In genomic region chr10:123559066-123559822, GRCh38 we compare ENCODE assay signal across 9 cellular contexts.
DNase-seq lines count a peak whose midpoint lies in the region; ATAC-seq and TF ChIP-seq lines count a peak whose summit lies in the region.
"Had no signal": no experiment of that assay in that cellular context is flagged by ENCODE, and none has a peak within 500 bp of the region (broad histone marks: within the 10 kb centered on the region; RNA-seq: fewer than 3 reads in every experiment).

No MANE protein-coding gene starts in this region.

- no peak overlapping the region for H3K4me3 ChIP-seq in H7 (ENCODE audit: insufficient read depth, low read depth, low read length)
- no peak overlapping the region for H3K4me3 ChIP-seq in left lung
- H3K4me3 ChIP-seq: SK-N-MC had no signal

- H3K27ac ChIP-seq in left lung: no peak overlapping the region
- H3K27ac ChIP-seq: SK-N-MC had no signal

- peak; percentile 98 to 99 for TF ChIP-seq CTCF in left lung (IDR thresholded peaks at IDR 0.05)

- no peaks in the 10 kb centered on the region for H3K9me3 ChIP-seq in left lung

- peak; percentile 34 for DNase-seq in CMK (ENCODE audit: low read depth)
- DNase-seq in H7: peak; percentile 94
- peak; percentile 17 for DNase-seq in NCI-H2171 (lab: John Stamatoyannopoulos, UW)
- peak; percentile 59 for DNase-seq in activated CD4-positive, alpha-beta T cell treated with anti-CD3 and anti-CD28 coated beads for 24 hours (ENCODE audit: low read depth in 2 of 2)
- DNase-seq in cerebellum (ENCODE audit: low spot score): peak; percentile 67
- DNase-seq in left lung: peak; percentile 60 to 88
- peak; percentile 71 for DNase-seq in stimulated activated CD4-positive, alpha-beta T cell treated with anti-CD3 and anti-CD28 coated beads, Interleukin-4, amount 100 ng/mL, for 24 hours

- no peaks in the 10 kb centered on the region for H3K36me3 ChIP-seq in H7 (replicated peaks; ENCODE audit: control insufficient read depth, insufficient read depth, low read length)
- no peaks in the 10 kb centered on the region for H3K36me3 ChIP-seq in left lung

- H3K27me3 ChIP-seq in H7 (ENCODE audit: control insufficient read depth, insufficient read depth, low read length): no peaks in the 10 kb centered on the region
- H3K27me3 ChIP-seq in left lung: peaks cover 0 to 51% of the 10 kb centered on the region in 2 donors

- ATAC-seq in left lung (peak; percentile 97), HG03342 (IDR thresholded peaks at IDR 0.05; ENCODE audit: unreplicated experiment) (no peak)

- H3K4me1 ChIP-seq in left lung: no peaks in the 10 kb centered on the region

- intact Hi-C loops in left lung (cut with DNase I): loop anchor here in 1 of 2 donors (5.0 kb wide), 2 partner anchors 427 to 517 kb away; no protein-coding TSS in a partner anchor

Comparison
In these comparisons a context has a peak if more than half of its experiments do, and no peak if none do; other contexts are left out.
1. DNase-seq: peak in every context shown above with its lines; median percentile 94 in H7; 74 in left lung; 71 in stimulated activated CD4-positive, alpha-beta T cell treated with anti-CD3 and anti-CD28 coated beads, Interleukin-4, amount 100 ng/mL, for 24 hours; 67 in cerebellum; 59 in activated CD4-positive, alpha-beta T cell treated with anti-CD3 and anti-CD28 coated beads for 24 hours; 34 in CMK; 17 in NCI-H2171.